Comparison of ENCODE assay signal across 10 cellular contexts in genomic region chr4:168319486-168320019, GRCh38. TPM values are rescaled to one million over a fixed set of nuclear protein-coding genes. Genes with fewer than 3 reads are reported as not detected.
DNase-seq lines count a peak whose midpoint lies in the region; ATAC-seq and TF ChIP-seq lines count a peak whose summit lies in the region.
"Had no signal": no experiment of that assay in that cellular context is flagged by ENCODE, and none has a peak within 500 bp of the region (broad histone marks: within the 10 kb centered on the region; RNA-seq: fewer than 3 reads in every experiment).

No MANE protein-coding gene starts in this region.

- H3K9me3 ChIP-seq in transverse colon: no peaks in the 10 kb centered on the region
- H3K9me3 ChIP-seq in HAP-1: no peaks in the 10 kb centered on the region

- peaks cover 30% of the 10 kb centered on the region for H3K4me1 Mint-ChIP-seq in activated naive CD4-positive, alpha-beta T cell treated with anti-CD3 and anti-CD28 coated beads for 36 hours (ENCODE audit: low read depth)
- peaks cover 30% of the 10 kb centered on the region for H3K4me1 Mint-ChIP-seq in activated naive CD8-positive, alpha-beta T cell treated with anti-CD3 and anti-CD28 coated beads, Interleukin-2, amount 50 U/mL, for 24 hours
- peaks cover 12% of the 10 kb centered on the region for H3K4me1 Mint-ChIP-seq in memory B cell

- no peak for TF ChIP-seq CTCF in transverse colon (IDR thresholded peaks at IDR 0.05)

- no peaks in the 10 kb centered on the region for H3K36me3 ChIP-seq in transverse colon
- H3K36me3 ChIP-seq in HAP-1 (replicated peaks): no peaks in the 10 kb centered on the region

- H3K4me3 ChIP-seq in transverse colon (peak overlapping the region in 2 of 4 donors; percentile 61 to 89), HAP-1 (no peak overlapping the region)

- in situ Hi-C loops in transverse colon (cut with MboI; ENCODE audit: low pct_ligation_motif_present in 1 of 4, low pct_unique_long_range_greater_than_20kb in 1 of 4, low sequenced_read_pairs in 3 of 4): loop anchor here in 1 of 4 donors (25.0 kb wide), 1 partner anchor 168 kb away; the partner anchor contains the start of genes DDX60L and PALLD
- in situ Hi-C loops in HAP-1 (cut with MboI; ENCODE audit: low sequenced_read_pairs): no loop called here

- H3K4me1 ChIP-seq in transverse colon (peaks cover 0 to 39% (median 17%) of the 10 kb centered on the region in 4 donors), HAP-1 (peaks cover 4% of the 10 kb centered on the region; the same call in 1 of the 2 replicates)

- CTCF ChIA-PET in activated naive CD4-positive, alpha-beta T cell treated with anti-CD3 and anti-CD28 coated beads for 36 hours (lab: Charles Lee): interaction anchor here (1.1 kb wide), 1 partner anchor 63 kb away, joined by 3 read pairs; no protein-coding TSS in a partner anchor

- H3K27me3 Mint-ChIP-seq in activated naive CD4-positive, alpha-beta T cell treated with anti-CD3 and anti-CD28 coated beads for 36 hours (ENCODE audit: low read depth): no peaks in the 10 kb centered on the region
- H3K27me3 Mint-ChIP-seq in activated naive CD8-positive, alpha-beta T cell treated with anti-CD3 and anti-CD28 coated beads, Interleukin-2, amount 50 U/mL, for 24 hours: no peaks in the 10 kb centered on the region
- no peaks in the 10 kb centered on the region for H3K27me3 Mint-ChIP-seq in memory B cell

- H3K27ac ChIP-seq in transverse colon: peak overlapping the region; percentile 4 to 97 (median 88)

- WGBS in transverse colon (ENCODE audit: low coverage in 1 of 2), 2 donors: 67 to 74% methylated on average over 3 of the region's 3 CpGs

- no peaks in the 10 kb centered on the region for H3K27me3 ChIP-seq in transverse colon
- H3K27me3 ChIP-seq in HAP-1 (ENCODE audit: low read depth): no peaks in the 10 kb centered on the region

- H3K27ac Mint-ChIP-seq in activated naive CD4-positive, alpha-beta T cell treated with anti-CD3 and anti-CD28 coated beads for 36 hours: peak overlapping the region; percentile 89
- H3K27ac Mint-ChIP-seq in activated naive CD8-positive, alpha-beta T cell treated with anti-CD3 and anti-CD28 coated beads, Interleukin-2, amount 50 U/mL, for 24 hours: peak overlapping the region; percentile 90
- no peak overlapping the region for H3K27ac Mint-ChIP-seq in memory B cell

- intact Hi-C loops in activated naive CD4-positive, alpha-beta T cell treated with anti-CD3 and anti-CD28 coated beads for 36 hours (cut with micrococcal nuclease): loop anchor here (2.0 to 5.0 kb wide), 3 partner anchors 103 to 1343 kb away; partner anchors contain the start of gene CBR4
- intact Hi-C loops in transverse colon (cut with DNase I; ENCODE audit: low total_unique reads): no loop called here

- no peak for DNase-seq in activated naive CD4-positive, alpha-beta T cell treated with anti-CD3 and anti-CD28 coated beads for 36 hours
- DNase-seq in activated naive CD4-positive, alpha-beta T cell (lab: John Stamatoyannopoulos, UW): no peak
- no peak for DNase-seq in activated naive CD8-positive, alpha-beta T cell treated with anti-CD3 and anti-CD28 coated beads, Interleukin-2, amount 50 U/mL, for 24 hours
- DNase-seq in memory B cell (ENCODE audit: low spot score in 2 of 2) (no peak), transverse colon (no peak), GM19240 (ENCODE audit: insufficient read length, low spot score) (no peak), DMS 273 (lab: John Stamatoyannopoulos, UW; ENCODE audit: unreplicated experiment) (no peak), HAP-1 (ENCODE audit: low spot score in 2 of 2) (no peak)
- DNase-seq: AML-193, NCI-H2171 treated with DMSO at 0.1 percent for 48 hours had no signal

- no peaks in the 10 kb centered on the region for H3K9me3 Mint-ChIP-seq in activated naive CD4-positive, alpha-beta T cell treated with anti-CD3 and anti-CD28 coated beads for 36 hours
- H3K9me3 Mint-ChIP-seq in activated naive CD8-positive, alpha-beta T cell treated with anti-CD3 and anti-CD28 coated beads, Interleukin-2, amount 50 U/mL, for 24 hours: no peaks in the 10 kb centered on the region
- H3K9me3 Mint-ChIP-seq in memory B cell: no peaks in the 10 kb centered on the region

- TF ChIP-seq POLR2A in transverse colon (IDR thresholded peaks at IDR 0.05): no peak

- H3K36me3 Mint-ChIP-seq in activated naive CD4-positive, alpha-beta T cell treated with anti-CD3 and anti-CD28 coated beads for 36 hours (ENCODE audit: low read depth): no peaks in the 10 kb centered on the region
- no peaks in the 10 kb centered on the region for H3K36me3 Mint-ChIP-seq in activated naive CD8-positive, alpha-beta T cell treated with anti-CD3 and anti-CD28 coated beads, Interleukin-2, amount 50 U/mL, for 24 hours (ENCODE audit: low read depth)
- H3K36me3 Mint-ChIP-seq in memory B cell: peaks cover 7% of the 10 kb centered on the region

- TF ChIP-seq EP300 in transverse colon (IDR thresholded peaks at IDR 0.05; ENCODE audit: low read depth): no peak

- H3K4me3 Mint-ChIP-seq in activated naive CD4-positive, alpha-beta T cell treated with anti-CD3 and anti-CD28 coated beads for 36 hours: peak overlapping the region; percentile 85
- H3K4me3 Mint-ChIP-seq in activated naive CD8-positive, alpha-beta T cell treated with anti-CD3 and anti-CD28 coated beads, Interleukin-2, amount 50 U/mL, for 24 hours: peak overlapping the region; percentile 88
- H3K4me3 Mint-ChIP-seq in memory B cell: peak overlapping the region; percentile 14

- no peak for ATAC-seq in activated naive CD8-positive, alpha-beta T cell treated with anti-CD3 and anti-CD28 coated beads, Interleukin-2, amount 50 U/mL, for 24 hours
- no peak for ATAC-seq in memory B cell (ENCODE audit: low read depth)

RNA-seq across cellular contexts. Expression of gene DDX60, which starts 1.0 kb away (rescaled TPM):
- total RNA-seq in activated naive CD4-positive, alpha-beta T cell treated with anti-CD3 and anti-CD28 coated beads for 36 hours: 10 to 100 TPM; 26.8 to 28.2 TPM
- 100 to 1,000 TPM in 1 of 4 donors, 10 to 100 TPM in 3; 26.9 to 119 (median 52.5) TPM for total RNA-seq in transverse colon

Comparison
In these comparisons a context has a peak if more than half of its experiments do, and no peak if none do; other contexts are left out.
1. H3K4me3 Mint-ChIP-seq: peak in every context shown above with its lines; median percentile 88 in activated naive CD8-positive, alpha-beta T cell treated with anti-CD3 and anti-CD28 coated beads, Interleukin-2, amount 50 U/mL, for 24 hours; 85 in activated naive CD4-positive, alpha-beta T cell treated with anti-CD3 and anti-CD28 coated beads for 36 hours; 14 in memory B cell.